In the genomic region with DNA sequence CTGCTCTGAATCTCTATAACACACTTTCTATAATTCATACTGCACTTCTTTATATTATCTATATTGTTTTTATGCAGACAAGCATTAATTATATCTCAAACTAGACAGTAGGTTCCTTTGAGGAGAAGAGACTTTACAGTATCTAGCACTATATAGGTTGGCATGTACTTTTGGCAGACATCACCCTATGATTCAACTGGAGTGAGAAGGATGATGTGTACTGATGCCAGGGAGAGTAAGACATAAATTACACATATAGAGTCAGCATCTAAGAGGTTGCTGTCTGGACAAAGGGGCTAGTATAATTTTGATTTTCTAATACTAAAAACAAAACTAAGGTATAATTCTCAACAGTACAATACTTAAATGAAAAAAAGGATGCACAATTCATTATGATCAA, we compare ENCODE assay signal across 15 cellular contexts. TPM values are rescaled to one million over a fixed set of nuclear protein-coding genes. Genes with fewer than 3 reads are reported as not detected.
DNase-seq lines count a peak whose midpoint lies in the region; ATAC-seq and TF ChIP-seq lines count a peak whose summit lies in the region.
"Had no signal": no experiment of that assay in that cellular context is flagged by ENCODE, and none has a peak within 500 bp of the region (broad histone marks: within the 10 kb centered on the region; RNA-seq: fewer than 3 reads in every experiment).

No MANE protein-coding gene starts in this region.

- peak; percentile 26 for DNase-seq in GM23248
- peak; percentile 8 for DNase-seq in NCI-H226
- DNase-seq in mammary epithelial cell: peak; percentile 17
- DNase-seq in foreskin keratinocyte: peak in 1 of 2 donors; percentile 13
- no peak for DNase-seq in EL
- no peak for DNase-seq in colonic mucosa
- DNase-seq in activated CD4-positive, alpha-beta T cell treated with anti-CD3 and anti-CD28 coated beads for 1 hour: no peak
- DNase-seq: BE2C; CD8-positive, alpha-beta T cell; COR-L47; DMS153; DMS79 treated with DMSO at 0.1 percent for 48 hours; GDM1 had no signal

- TF ChIP-seq CTCF in mammary epithelial cell (conservative IDR thresholded peaks at IDR 0.05 in 1 of 2, IDR thresholded peaks at IDR 0.05 in 1 of 2; ENCODE audit: extremely low read depth in 1 of 2, insufficient read depth in 1 of 2, low read depth in 1 of 2, low read length in 2 of 2): no peak
- TF ChIP-seq CTCF in foreskin keratinocyte (conservative IDR thresholded peaks at IDR 0.05): no peak
- no peak for TF ChIP-seq CTCF in colonic mucosa (IDR thresholded peaks at IDR 0.05)

- H3K79me2 ChIP-seq in GM23248 (ENCODE audit: insufficient read depth): no peaks in the 10 kb centered on the region
- H3K79me2 ChIP-seq in mammary epithelial cell (ENCODE audit: insufficient read depth, low read length): no peaks in the 10 kb centered on the region

- H3F3A ChIP-seq in GM23248 (ENCODE audit: insufficient read depth): no peaks in the 10 kb centered on the region

- intact Hi-C loops in mammary epithelial cell (cut with micrococcal nuclease) (no loop called here), colonic mucosa (cut with DNase I) (no loop called here)

- H3K9me3 ChIP-seq in GM23248 (ENCODE audit: low read depth) (no peaks in the 10 kb centered on the region), mammary epithelial cell (replicated peaks; ENCODE audit: insufficient read depth, low read length) (no peaks in the 10 kb centered on the region), colonic mucosa (no peaks in the 10 kb centered on the region)
- H3K9me3 ChIP-seq: BE2C, HAP-1 had no signal

- no peaks in the 10 kb centered on the region for H3K27me3 ChIP-seq in GM23248 (replicated peaks; ENCODE audit: insufficient read depth)
- no peaks in the 10 kb centered on the region for H3K27me3 ChIP-seq in mammary epithelial cell (ENCODE audit: insufficient read depth, low read length)
- H3K27me3 ChIP-seq in foreskin keratinocyte: no peaks in the 10 kb centered on the region
- H3K27me3 ChIP-seq in colonic mucosa: no peaks in the 10 kb centered on the region
- H3K27me3 ChIP-seq: BE2C had no signal

- no TSS peak for BruUV-seq in mammary epithelial cell (replicated peaks; lab: Mats Ljungman, UMichigan)

- H3K36me3 ChIP-seq in GM23248 (ENCODE audit: low read depth) (no peaks in the 10 kb centered on the region), mammary epithelial cell (ENCODE audit: insufficient read depth, low read length) (no peaks in the 10 kb centered on the region), colonic mucosa (no peaks in the 10 kb centered on the region)
- H3K36me3 ChIP-seq: BE2C, HAP-1 had no signal

- CTCF ChIA-PET in mammary epithelial cell (lab: Charles Lee; ENCODE audit: low non-redundant PET): no interaction called here

- no peaks in the 10 kb centered on the region for H3K9me2 ChIP-seq in GM23248 (ENCODE audit: insufficient read depth)

- in situ Hi-C loops in GM23248 (cut with MboI) (no loop called here), mammary epithelial cell (cut with MboI; ENCODE audit: low sequenced_read_pairs in 2 of 2) (no loop called here)

- H3K4me1 ChIP-seq in GM23248 (ENCODE audit: insufficient read depth) (peaks cover 6% of the 10 kb centered on the region), mammary epithelial cell (ENCODE audit: insufficient read depth, low read length) (no peaks in the 10 kb centered on the region), foreskin keratinocyte (peaks cover 3% of the 10 kb centered on the region), colonic mucosa (no peaks in the 10 kb centered on the region)
- H3K4me1 ChIP-seq: BE2C had no signal

- H3K4me3 ChIP-seq in GM23248 (no peak overlapping the region), mammary epithelial cell (replicated peaks in 1 of 3; ENCODE audit: insufficient read depth in 1 of 3, low read depth in 2 of 3, low read length in 3 of 3) (no peak overlapping the region), colonic mucosa (no peak overlapping the region)
- H3K4me3 ChIP-seq: HAP-1 had no signal

- no peak overlapping the region for H3K9ac ChIP-seq in GM23248
- H3K9ac ChIP-seq in mammary epithelial cell (ENCODE audit: insufficient read depth, low read length): no peak overlapping the region
- no peak overlapping the region for H3K9ac ChIP-seq in colonic mucosa (ENCODE audit: low read depth in 2 of 2, low read length in 2 of 2)

- no peaks in the 10 kb centered on the region for H4K20me1 ChIP-seq in GM23248 (ENCODE audit: insufficient read depth)
- H4K20me1 ChIP-seq in mammary epithelial cell (ENCODE audit: insufficient read depth, low read length): no peaks in the 10 kb centered on the region

- H3K27ac ChIP-seq in GM23248: no peak overlapping the region
- H3K27ac ChIP-seq in mammary epithelial cell (ENCODE audit: insufficient read depth, low read depth, low read length): no peak overlapping the region
- no peak overlapping the region for H3K27ac ChIP-seq in foreskin keratinocyte
- H3K27ac ChIP-seq in colonic mucosa: no peak overlapping the region
- H3K27ac ChIP-seq: C4-2B had no signal

- H3K4me2 ChIP-seq in GM23248 (ENCODE audit: unreplicated experiment) (no peak overlapping the region), mammary epithelial cell (ENCODE audit: insufficient read depth, low read depth, low read length) (no peak overlapping the region)

- ATAC-seq in foreskin keratinocyte: peak; percentile 51
- ATAC-seq: CD8-positive, alpha-beta T cell had no signal

- dilution Hi-C loops in mammary epithelial cell (cut with HindIII; ENCODE audit: low sequenced_read_pairs): no loop called here

- H2AFZ ChIP-seq in GM23248 (no peak overlapping the region), mammary epithelial cell (ENCODE audit: low read depth, low read length) (no peak overlapping the region)

RNA-seq across cellular contexts. Expression of a gene that starts 5.1 kb away (rescaled TPM):
- 4.9 and 23.3 TPM in 2 replicates for total RNA-seq in GM23248 (2014; rRNA removed; shearing (Covaris generic))
- 12.2 and 12.7 TPM in 2 replicates for polyA plus RNA-seq in GM23248 (2016; fragmentation: Nextera tagmentation; extraction: Ambion mirVana)
- 10 to 100 TPM; 21.5 TPM for total RNA-seq in mammary epithelial cell
- 6.9 TPM for polyA plus RNA-seq in mammary epithelial cell
- polyA minus RNA-seq in mammary epithelial cell: 21.2 TPM
- 16.0 and 16.5 TPM in 2 replicates for total RNA-seq in foreskin keratinocyte
- polyA plus RNA-seq in foreskin keratinocyte: 3.5 and 4.0 TPM in 2 replicates
- 10 to 100 TPM; 14.3 to 21.9 TPM for total RNA-seq in colonic mucosa

Comparison
In these comparisons a context has a peak if more than half of its experiments do, and no peak if none do; other contexts are left out.
1. DNase-seq: peak in GM23248 (single experiment), NCI-H226 (single experiment) and mammary epithelial cell (single experiment); none in EL (single experiment), colonic mucosa (single experiment) and activated CD4-positive, alpha-beta T cell treated with anti-CD3 and anti-CD28 coated beads for 1 hour (single experiment).